1 cellular context compared by ENCODE assay signal in genomic region chr14:68278568-68279436, GRCh38.
TF ChIP-seq lines count a peak whose summit lies in the region.

No MANE protein-coding gene starts in this region.

TF ChIP-seq in HepG2, 621 proteins besides CTCF, POLR2A, EP300 and RAD21 (continued from another document and continues in another):
- TF ChIP-seq ZNF646 (CRISPR knock-in tag; IDR thresholded peaks at IDR 0.05) (no peak), ZNF644 (CRISPR knock-in tag; IDR thresholded peaks at IDR 0.05; ENCODE audit: low read depth) (peak; percentile 52; the same call in 1 of the 2 replicates), NR1H2 (CRISPR knock-in tag; IDR thresholded peaks at IDR 0.05; ENCODE audit: borderline replicate concordance, low read depth) (no peak), ZSCAN9 (CRISPR knock-in tag; IDR thresholded peaks at IDR 0.05; ENCODE audit: borderline replicate concordance) (no peak), BCL6 (CRISPR knock-in tag; IDR thresholded peaks at IDR 0.05) (0 out of 2 replicates have a peak, but pooled peaks have one; percentile 7), SAP130 (CRISPR knock-in tag; IDR thresholded peaks at IDR 0.05; ENCODE audit: low read depth) (no peak), ONECUT2 (CRISPR knock-in tag; IDR thresholded peaks at IDR 0.05) (0 out of 2 replicates have a peak, but pooled peaks have one; percentile 21), NCOR1 (IDR thresholded peaks at IDR 0.05; ENCODE audit: borderline replicate concordance, low read length) (no peak), ZNF414 (CRISPR knock-in tag; IDR thresholded peaks at IDR 0.05) (no peak), ZFX (CRISPR knock-in tag; IDR thresholded peaks at IDR 0.05; ENCODE audit: low read depth) (no peak), ATF2 (CRISPR knock-in tag; IDR thresholded peaks at IDR 0.05) (no peak), E2F5 (CRISPR knock-in tag; conservative IDR thresholded peaks at IDR 0.05) (no peak), HNF4G (IDR thresholded peaks at IDR 0.05; ENCODE audit: borderline replicate concordance, low read depth, low read length) (no peak), HNF4G (CRISPR knock-in tag; IDR thresholded peaks at IDR 0.05; ENCODE audit: borderline replicate concordance, low read depth) (no peak), PPARG (CRISPR knock-in tag; conservative IDR thresholded peaks at IDR 0.05) (no peak), PHF21A (CRISPR knock-in tag; IDR thresholded peaks at IDR 0.05) (no peak), ARID5B (CRISPR knock-in tag; IDR thresholded peaks at IDR 0.05) (peak; percentile 19), NFE2L2 (IDR thresholded peaks at IDR 0.05; ENCODE audit: low read length) (peak; percentile 64; the same call in 1 of the 2 replicates), SAFB2 (CRISPR knock-in tag; IDR thresholded peaks at IDR 0.05; ENCODE audit: borderline replicate concordance, low read depth) (no peak), HIVEP1 (CRISPR knock-in tag; IDR thresholded peaks at IDR 0.05) (no peak), WIZ (CRISPR knock-in tag; IDR thresholded peaks at IDR 0.05) (no peak), ZNF230 (CRISPR knock-in tag; IDR thresholded peaks at IDR 0.05) (no peak), ZBTB44 (CRISPR knock-in tag; IDR thresholded peaks at IDR 0.05) (no peak), ZBTB42 (CRISPR knock-in tag; IDR thresholded peaks at IDR 0.05) (no peak), ZNF331 (CRISPR knock-in tag; IDR thresholded peaks at IDR 0.05) (0 out of 2 replicates have a peak, but pooled peaks have one; percentile 3), SPEN (CRISPR knock-in tag; IDR thresholded peaks at IDR 0.05; ENCODE audit: low read depth) (no peak), ETV5 (CRISPR knock-in tag; IDR thresholded peaks at IDR 0.05; ENCODE audit: borderline replicate concordance) (no peak), FOXA1 (IDR thresholded peaks at IDR 0.05) (no peak), FOXA1 (CRISPR knock-in tag; IDR thresholded peaks at IDR 0.05) (peak; percentile 71), HNF4A (CRISPR knock-in tag; IDR thresholded peaks at IDR 0.05) (peak; percentile 32; the same call in 1 of the 2 replicates), HOXD1 (CRISPR knock-in tag; IDR thresholded peaks at IDR 0.05) (no peak), ZNF704 (CRISPR knock-in tag; IDR thresholded peaks at IDR 0.05; ENCODE audit: borderline replicate concordance) (no peak), HOXA5 (CRISPR knock-in tag; IDR thresholded peaks at IDR 0.05) (no peak), ZC3H13 (CRISPR knock-in tag; IDR thresholded peaks at IDR 0.05) (no peak), SMAD1 (CRISPR knock-in tag; IDR thresholded peaks at IDR 0.05; ENCODE audit: borderline replicate concordance, low read depth) (no peak)
- TF ChIP-seq, protein P1, sequence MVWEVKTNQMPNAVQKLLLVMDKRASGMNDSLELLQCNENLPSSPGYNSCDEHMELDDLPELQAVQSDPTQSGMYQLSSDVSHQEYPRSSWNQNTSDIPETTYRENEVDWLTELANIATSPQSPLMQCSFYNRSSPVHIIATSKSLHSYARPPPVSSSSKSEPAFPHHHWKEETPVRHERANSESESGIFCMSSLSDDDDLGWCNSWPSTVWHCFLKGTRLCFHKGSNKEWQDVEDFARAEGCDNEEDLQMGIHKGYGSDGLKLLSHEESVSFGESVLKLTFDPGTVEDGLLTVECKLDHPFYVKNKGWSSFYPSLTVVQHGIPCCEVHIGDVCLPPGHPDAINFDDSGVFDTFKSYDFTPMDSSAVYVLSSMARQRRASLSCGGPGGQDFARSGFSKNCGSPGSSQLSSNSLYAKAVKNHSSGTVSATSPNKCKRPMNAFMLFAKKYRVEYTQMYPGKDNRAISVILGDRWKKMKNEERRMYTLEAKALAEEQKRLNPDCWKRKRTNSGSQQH (CRISPR knock-in tag; IDR thresholded peaks at IDR 0.05; ENCODE audit: low read depth): no peak
- TF ChIP-seq, protein P2, sequence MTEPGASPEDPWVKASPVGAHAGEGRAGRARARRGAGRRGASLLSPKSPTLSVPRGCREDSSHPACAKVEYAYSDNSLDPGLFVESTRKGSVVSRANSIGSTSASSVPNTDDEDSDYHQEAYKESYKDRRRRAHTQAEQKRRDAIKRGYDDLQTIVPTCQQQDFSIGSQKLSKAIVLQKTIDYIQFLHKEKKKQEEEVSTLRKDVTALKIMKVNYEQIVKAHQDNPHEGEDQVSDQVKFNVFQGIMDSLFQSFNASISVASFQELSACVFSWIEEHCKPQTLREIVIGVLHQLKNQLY (CRISPR knock-in tag; IDR thresholded peaks at IDR 0.05): no peak
- TF ChIP-seq, protein P3, sequence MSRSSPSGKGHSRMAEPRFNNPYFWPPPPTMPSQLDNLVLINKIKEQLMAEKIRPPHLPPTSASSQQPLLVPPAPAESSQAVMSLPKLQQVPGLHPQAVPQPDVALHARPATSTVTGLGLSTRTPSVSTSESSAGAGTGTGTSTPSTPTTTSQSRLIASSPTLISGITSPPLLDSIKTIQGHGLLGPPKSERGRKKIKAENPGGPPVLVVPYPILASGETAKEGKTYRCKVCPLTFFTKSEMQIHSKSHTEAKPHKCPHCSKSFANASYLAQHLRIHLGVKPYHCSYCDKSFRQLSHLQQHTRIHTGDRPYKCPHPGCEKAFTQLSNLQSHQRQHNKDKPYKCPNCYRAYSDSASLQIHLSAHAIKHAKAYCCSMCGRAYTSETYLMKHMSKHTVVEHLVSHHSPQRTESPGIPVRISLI (CRISPR knock-in tag; IDR thresholded peaks at IDR 0.05; ENCODE audit: borderline replicate concordance): peak; percentile 41; the same call in 1 of the 2 replicates
